ENCODE assay signal across 10 cellular contexts in genomic region chr21:31872072-31872451, GRCh38. TPM values are rescaled to one million over a fixed set of nuclear protein-coding genes. Genes with fewer than 3 reads are reported as not detected.
DNase-seq lines count a peak whose midpoint lies in the region; ATAC-seq and TF ChIP-seq lines count a peak whose summit lies in the region.
"Had no signal": no experiment of that assay in that cellular context is flagged by ENCODE, and none has a peak within 500 bp of the region (broad histone marks: within the 10 kb centered on the region; RNA-seq: fewer than 3 reads in every experiment).

No MANE protein-coding gene starts in this region.

- ATAC-seq in T-helper 17 cell, result no peak
- ATAC-seq in psoas muscle, result no peak
- ATAC-seq in GM18502 (IDR thresholded peaks at IDR 0.05; ENCODE audit: poor library complexity, unreplicated experiment), result no peak
- ATAC-seq: K562 had no signal

- DNase-seq in GM10266 (ENCODE audit: extremely low spot score) (peak; percentile 18), T-helper 17 cell (no peak), iPS DF 6.9 (ENCODE audit: low read depth, low spot score) (no peak), psoas muscle (no peak), lower leg skin (ENCODE audit: low spot score in 2 of 2) (no peak), glomerular visceral epithelial cell (ENCODE audit: extremely low spot score) (no peak)
- DNase-seq in activated CD4-positive, CD25-positive, alpha-beta regulatory T cell (lab: John Stamatoyannopoulos, UW), result no peak
- DNase-seq: activated naive CD4-positive, alpha-beta T cell treated with anti-CD3 and anti-CD28 coated beads, Interleukin-2, amount 50 U/mL, for 16 hours had no signal

- H3K27ac ChIP-seq in iPS DF 6.9 (ENCODE audit: low read length) (no peak overlapping the region), psoas muscle (no peak overlapping the region)

- no peak overlapping the region for H3K27ac Mint-ChIP-seq in T-helper 17 cell

- intact Hi-C loops in psoas muscle (cut with DNase I), result no loop called here
- intact Hi-C loops in lower leg skin (cut with DNase I; ENCODE audit: low total_unique reads), result loop anchor here (5.0 kb wide), 1 partner anchor 85 kb away; no protein-coding TSS in a partner anchor

- no peaks in the 10 kb centered on the region for H3K36me3 Mint-ChIP-seq in T-helper 17 cell (ENCODE audit: low read depth)

- H3K36me3 ChIP-seq in iPS DF 6.9 (ENCODE audit: control insufficient read depth, insufficient read depth, low read length) (no peaks in the 10 kb centered on the region), psoas muscle (ENCODE audit: insufficient read depth in 1 of 2, low read depth in 1 of 2) (no peaks in the 10 kb centered on the region)

- peaks cover 1% of the 10 kb centered on the region; the same call in 1 of the 2 replicates for H3K27me3 ChIP-seq in iPS DF 6.9 (ENCODE audit: control insufficient read depth, insufficient read depth, low read length)
- peaks cover 0 to 74% (median 8%) of the 10 kb centered on the region in 3 donors for H3K27me3 ChIP-seq in psoas muscle (ENCODE audit: insufficient read depth in 3 of 3, low read length in 2 of 3)

- no peak for TF ChIP-seq POLR2A in lower leg skin (IDR thresholded peaks at IDR 0.05)

- peaks cover 3% of the 10 kb centered on the region for H3K4me1 ChIP-seq in iPS DF 6.9 (ENCODE audit: control insufficient read depth, insufficient read depth, low read length)
- no peaks in the 10 kb centered on the region for H3K4me1 ChIP-seq in psoas muscle

- peaks cover 43% of the 10 kb centered on the region for H3K27me3 Mint-ChIP-seq in T-helper 17 cell

- H3K4me3 ChIP-seq in iPS DF 6.9 (ENCODE audit: low read length), result peak overlapping the region; percentile 51; the same call in 1 of the 2 replicates
- H3K4me3 ChIP-seq in psoas muscle, result peak overlapping the region; percentile 67
- H3K4me3 ChIP-seq in lower leg skin (ENCODE audit: low read depth, poor library complexity, severe bottlenecking), result no peak overlapping the region
- H3K4me3 ChIP-seq: K562 had no signal

- TF ChIP-seq CTCF in GM10266 (IDR thresholded peaks at IDR 0.05; ENCODE audit: control insufficient read depth, insufficient read depth, low read depth, missing control alignments), result no peak
- no peak for TF ChIP-seq CTCF in psoas muscle (IDR thresholded peaks at IDR 0.05)
- TF ChIP-seq CTCF in lower leg skin (IDR thresholded peaks at IDR 0.05), result no peak

- H3K9me3 ChIP-seq in T-helper 17 cell (ENCODE audit: control insufficient read depth, low read length, poor library complexity, severe bottlenecking) (no peaks in the 10 kb centered on the region), iPS DF 6.9 (ENCODE audit: control insufficient read depth, insufficient read depth, low read length) (no peaks in the 10 kb centered on the region), psoas muscle (no peaks in the 10 kb centered on the region)

- no CpG with 5 or more reads among the region's 12 CpGs for WGBS in iPS DF 6.9 (ENCODE audit: insufficient coverage, insufficient read length)
- 32 to 48% (median 33%) methylated on average over 12 of the region's 12 CpGs for WGBS in psoas muscle, 3 donors
- WGBS in lower leg skin, 2 donors, result 10 to 11% methylated on average over 12 of the region's 12 CpGs

- H3K4me1 Mint-ChIP-seq in T-helper 17 cell, result peaks cover 10% of the 10 kb centered on the region

- peak overlapping the region; percentile 88 for H3K4me3 Mint-ChIP-seq in T-helper 17 cell

RNA-seq across cellular contexts. Expression of gene HUNK, which starts 0.8 kb away (rescaled TPM):
- total RNA-seq in T-helper 17 cell, result 1 to 10 TPM in 1 of 2 donors, under 1 TPM in 1; 0.81 to 1.3 TPM
- total RNA-seq in psoas muscle, result under 1 TPM; 0.10 to 0.54 (median 0.15) TPM
- polyA plus RNA-seq in psoas muscle, result under 1 TPM; 0.03 to 0.06 (median 0.05) TPM
- 1 to 10 TPM; 2.8 to 4.0 (median 3.5) TPM for total RNA-seq in lower leg skin
- total RNA-seq: K562 had no signal
- polyA plus RNA-seq: K562 had no signal
